8 cellular contexts compared by ENCODE assay signal in genomic region chr9:36136277-36136893, GRCh38. TPM values are rescaled to one million over a fixed set of nuclear protein-coding genes. Genes with fewer than 3 reads are reported as not detected.
A peak's percentile ranks its signal among the peaks of the same experiment; 100 is the strongest.
DNase-seq lines count a peak whose midpoint lies in the region; ATAC-seq and TF ChIP-seq lines count a peak whose summit lies in the region.

A gene with protein sequence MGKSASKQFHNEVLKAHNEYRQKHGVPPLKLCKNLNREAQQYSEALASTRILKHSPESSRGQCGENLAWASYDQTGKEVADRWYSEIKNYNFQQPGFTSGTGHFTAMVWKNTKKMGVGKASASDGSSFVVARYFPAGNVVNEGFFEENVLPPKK (plus strand): TSS chr9:36136733. CDS start chr9:36136779, 46 bp downstream.

- TF ChIP-seq CTCF in fibroblast of villous mesenchyme (IDR thresholded peaks at IDR 0.05; ENCODE audit: insufficient read depth, low read depth, low read length), result peak; percentile 21
- peak; percentile 66 for TF ChIP-seq CTCF in neural cell (IDR thresholded peaks at IDR 0.05; ENCODE audit: poor library complexity, severe bottlenecking)

- H3K9me3 Mint-ChIP-seq in CD4-positive, CD25-positive, alpha-beta regulatory T cell, result no peaks in the 10 kb centered on the region
- no peaks in the 10 kb centered on the region for H3K9me3 Mint-ChIP-seq in stimulated activated naive CD8-positive, alpha-beta T cell treated with anti-CD3 and anti-CD28 coated beads, Interleukin-15, amount 100 ng/mL, for 72 hours

- TF ChIP-seq RAD21 in neural cell (conservative IDR thresholded peaks at IDR 0.05), result no peak

- H4K20me1 ChIP-seq in neural cell (ENCODE audit: insufficient read depth), result no peaks in the 10 kb centered on the region

- H3K9me2 ChIP-seq in neural cell (ENCODE audit: insufficient read depth, low read length), result no peaks in the 10 kb centered on the region

- ATAC-seq in CD4-positive, CD25-positive, alpha-beta regulatory T cell (ENCODE audit: low read depth in 2 of 2), result peak; percentile 96 to 97
- ATAC-seq in HG03432 (IDR thresholded peaks at IDR 0.05; ENCODE audit: unreplicated experiment), result peak; percentile 96
- peak; percentile 96 for ATAC-seq in stimulated activated naive CD8-positive, alpha-beta T cell treated with anti-CD3 and anti-CD28 coated beads, Interleukin-15, amount 100 ng/mL, for 72 hours

- peak within 1 kb of the TSS; percentile 31 for H3K4me2 ChIP-seq in neural cell (ENCODE audit: low read length)

- no peaks in the 10 kb centered on the region for H3K36me3 Mint-ChIP-seq in CD4-positive, CD25-positive, alpha-beta regulatory T cell

- no peaks in the 10 kb centered on the region for H3F3A ChIP-seq in neural cell (ENCODE audit: insufficient read depth, low read length, poor library complexity, severe bottlenecking)

- H3K79me2 ChIP-seq in neural cell (replicated peaks; ENCODE audit: insufficient read depth, low read length), result no peaks in the 10 kb centered on the region

- H3K27ac ChIP-seq in CD4-positive, CD25-positive, alpha-beta regulatory T cell (ENCODE audit: insufficient read depth, low read length, poor library complexity, severe bottlenecking), result peak within 1 kb of the TSS; percentile 71
- no peak within 1 kb of the TSS for H3K27ac ChIP-seq in neural cell (ENCODE audit: low read length)

- peak; percentile 59 for TF ChIP-seq POLR2A in GM19193 (IDR thresholded peaks at IDR 0.05; ENCODE audit: extremely low read depth, insufficient read depth, insufficient read length)

- TF ChIP-seq EP300 in neural cell (conservative IDR thresholded peaks at IDR 0.05; ENCODE audit: poor library complexity, severe bottlenecking), result peak; percentile 35

- no peaks in the 10 kb centered on the region for H3K36me3 ChIP-seq in CD4-positive, CD25-positive, alpha-beta regulatory T cell (ENCODE audit: control insufficient read depth, insufficient read depth, low read length)
- H3K36me3 ChIP-seq in neural cell (ENCODE audit: insufficient read depth, low read length), result no peaks in the 10 kb centered on the region

- H3K4me1 Mint-ChIP-seq in CD4-positive, CD25-positive, alpha-beta regulatory T cell, result peaks cover 5 to 55% (median 42%) of the 10 kb centered on the region in 4 donors
- H3K4me1 Mint-ChIP-seq in stimulated activated naive CD8-positive, alpha-beta T cell treated with anti-CD3 and anti-CD28 coated beads, Interleukin-15, amount 100 ng/mL, for 72 hours, result peaks cover 50% of the 10 kb centered on the region

- H3K27ac Mint-ChIP-seq in CD4-positive, CD25-positive, alpha-beta regulatory T cell, result peak within 1 kb of the TSS; percentile 94 to 99 (median 95)
- peak within 1 kb of the TSS in 1 of 2 donors; percentile 2 for H3K27ac Mint-ChIP-seq in stimulated activated naive CD8-positive, alpha-beta T cell treated with anti-CD3 and anti-CD28 coated beads, Interleukin-15, amount 100 ng/mL, for 72 hours

- DNase-seq in CD4-positive, CD25-positive, alpha-beta regulatory T cell, result peak; percentile 73 to 86 (median 79)
- peak; percentile 63 for DNase-seq in RPMI7951 (ENCODE audit: low read depth)
- DNase-seq in activated T-helper 9 cell treated with anti-CD3 and anti-CD28 coated beads, Interleukin-2, amount 50 U/mL, for 16 hours (ENCODE audit: low read depth), result peak; percentile 73
- peak; percentile 74 for DNase-seq in fibroblast of villous mesenchyme (ENCODE audit: low read depth)
- peak; percentile 77 to 82 for DNase-seq in stimulated activated naive CD8-positive, alpha-beta T cell treated with anti-CD3 and anti-CD28 coated beads, Interleukin-15, amount 100 ng/mL, for 72 hours

- no peaks in the 10 kb centered on the region for H3K9me3 ChIP-seq in CD4-positive, CD25-positive, alpha-beta regulatory T cell (ENCODE audit: control insufficient read depth in 2 of 2, low read length in 2 of 2)
- no peaks in the 10 kb centered on the region for H3K9me3 ChIP-seq in neural cell (ENCODE audit: low read length)

- H3K9ac ChIP-seq in neural cell (ENCODE audit: low read length), result peak within 1 kb of the TSS; percentile 69

- H3K4me3 Mint-ChIP-seq in CD4-positive, CD25-positive, alpha-beta regulatory T cell, result peak within 1 kb of the TSS; percentile 98 to 99 (median 98)
- peak within 1 kb of the TSS; percentile 81 to 86 for H3K4me3 Mint-ChIP-seq in stimulated activated naive CD8-positive, alpha-beta T cell treated with anti-CD3 and anti-CD28 coated beads, Interleukin-15, amount 100 ng/mL, for 72 hours

- H2AFZ ChIP-seq in neural cell (ENCODE audit: low read depth, low read length), result no peak within 1 kb of the TSS

- H3K27me3 Mint-ChIP-seq in CD4-positive, CD25-positive, alpha-beta regulatory T cell, result peaks cover 6% of the 10 kb centered on the region
- H3K27me3 Mint-ChIP-seq in stimulated activated naive CD8-positive, alpha-beta T cell treated with anti-CD3 and anti-CD28 coated beads, Interleukin-15, amount 100 ng/mL, for 72 hours, result peaks cover 27% of the 10 kb centered on the region

- peak within 1 kb of the TSS; percentile 78 for H3K4me3 ChIP-seq in CD4-positive, CD25-positive, alpha-beta regulatory T cell (ENCODE audit: low read depth, low read length)
- H3K4me3 ChIP-seq in fibroblast of villous mesenchyme (ENCODE audit: low read depth, low read length) (peak within 1 kb of the TSS; percentile 77), neural cell (ENCODE audit: low read length) (peak within 1 kb of the TSS; percentile 73)

- H3K4me1 ChIP-seq in CD4-positive, CD25-positive, alpha-beta regulatory T cell (ENCODE audit: control insufficient read depth, insufficient read depth, low read length, poor library complexity, severe bottlenecking), result peaks cover 52% of the 10 kb centered on the region

- H3K27me3 ChIP-seq in CD4-positive, CD25-positive, alpha-beta regulatory T cell (ENCODE audit: control insufficient read depth, insufficient read depth, low read length), result no peaks in the 10 kb centered on the region
- peaks cover 33% of the 10 kb centered on the region for H3K27me3 ChIP-seq in neural cell (ENCODE audit: insufficient read depth, low read depth, low read length)

TF ChIP-seq in neural cell, 6 proteins besides CTCF, POLR2A, EP300 and RAD21:
- peak; percentile 44 for TF ChIP-seq MXI1 (conservative IDR thresholded peaks at IDR 0.05; ENCODE audit: poor library complexity, severe bottlenecking)
- no peak for TF ChIP-seq EZH2 (IDR thresholded peaks at IDR 0.05; ENCODE audit: borderline replicate concordance, insufficient read depth, low read length, poor library complexity, severe bottlenecking)
- TF ChIP-seq SMC3 (conservative IDR thresholded peaks at IDR 0.05; ENCODE audit: poor library complexity), result peak; percentile 33
- peak; percentile 9 for TF ChIP-seq POLR2AphosphoS5 (IDR thresholded peaks at IDR 0.05)
TF ChIP-seq in neural cell: peak in this region for 3.

RNA-seq across cellular contexts. Expression of the gene that starts here (rescaled TPM):
- 55.7 TPM for total RNA-seq in CD4-positive, CD25-positive, alpha-beta regulatory T cell
- 100 to 1,000 TPM; 106 to 175 (median 139) TPM for polyA plus RNA-seq in CD4-positive, CD25-positive, alpha-beta regulatory T cell
- total RNA-seq in RPMI7951 (2014; rRNA removed; shearing (Covaris generic)), result 7.2 and 9.3 TPM in 2 replicates
- 29.4 and 55.7 TPM in 2 replicates for total RNA-seq in fibroblast of villous mesenchyme
- polyA plus RNA-seq in neural cell, result 8.0 and 16.1 TPM in 2 replicates
- 4.6 and 5.6 TPM in 2 replicates for polyA minus RNA-seq in neural cell
